ENCODE assay signal across 1 cellular context in the genomic region with DNA sequence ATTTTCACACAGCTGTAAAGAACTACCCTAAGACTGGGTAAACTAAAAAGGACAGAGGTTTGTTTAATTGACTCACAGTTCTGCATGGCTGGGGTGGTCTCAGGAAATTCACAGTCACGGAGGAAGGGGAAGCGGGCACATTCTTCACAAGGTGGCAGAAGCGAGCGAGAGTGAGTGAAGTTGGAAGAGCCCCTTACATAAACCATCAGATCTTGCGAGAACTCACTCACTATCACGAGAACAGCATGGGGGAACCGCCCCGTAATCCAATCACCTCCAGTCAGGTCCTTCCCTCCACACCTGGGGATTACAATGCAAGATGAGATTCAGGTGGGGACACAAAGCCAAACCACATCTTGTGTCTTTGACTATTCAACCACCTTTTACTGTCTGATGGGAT.
TF ChIP-seq lines count a peak whose summit lies in the region.

No MANE protein-coding gene starts in this region.

TF ChIP-seq in WTC11, 78 proteins besides CTCF, POLR2A, EP300 and RAD21 (continued from another document):
- TF ChIP-seq, protein P1, sequence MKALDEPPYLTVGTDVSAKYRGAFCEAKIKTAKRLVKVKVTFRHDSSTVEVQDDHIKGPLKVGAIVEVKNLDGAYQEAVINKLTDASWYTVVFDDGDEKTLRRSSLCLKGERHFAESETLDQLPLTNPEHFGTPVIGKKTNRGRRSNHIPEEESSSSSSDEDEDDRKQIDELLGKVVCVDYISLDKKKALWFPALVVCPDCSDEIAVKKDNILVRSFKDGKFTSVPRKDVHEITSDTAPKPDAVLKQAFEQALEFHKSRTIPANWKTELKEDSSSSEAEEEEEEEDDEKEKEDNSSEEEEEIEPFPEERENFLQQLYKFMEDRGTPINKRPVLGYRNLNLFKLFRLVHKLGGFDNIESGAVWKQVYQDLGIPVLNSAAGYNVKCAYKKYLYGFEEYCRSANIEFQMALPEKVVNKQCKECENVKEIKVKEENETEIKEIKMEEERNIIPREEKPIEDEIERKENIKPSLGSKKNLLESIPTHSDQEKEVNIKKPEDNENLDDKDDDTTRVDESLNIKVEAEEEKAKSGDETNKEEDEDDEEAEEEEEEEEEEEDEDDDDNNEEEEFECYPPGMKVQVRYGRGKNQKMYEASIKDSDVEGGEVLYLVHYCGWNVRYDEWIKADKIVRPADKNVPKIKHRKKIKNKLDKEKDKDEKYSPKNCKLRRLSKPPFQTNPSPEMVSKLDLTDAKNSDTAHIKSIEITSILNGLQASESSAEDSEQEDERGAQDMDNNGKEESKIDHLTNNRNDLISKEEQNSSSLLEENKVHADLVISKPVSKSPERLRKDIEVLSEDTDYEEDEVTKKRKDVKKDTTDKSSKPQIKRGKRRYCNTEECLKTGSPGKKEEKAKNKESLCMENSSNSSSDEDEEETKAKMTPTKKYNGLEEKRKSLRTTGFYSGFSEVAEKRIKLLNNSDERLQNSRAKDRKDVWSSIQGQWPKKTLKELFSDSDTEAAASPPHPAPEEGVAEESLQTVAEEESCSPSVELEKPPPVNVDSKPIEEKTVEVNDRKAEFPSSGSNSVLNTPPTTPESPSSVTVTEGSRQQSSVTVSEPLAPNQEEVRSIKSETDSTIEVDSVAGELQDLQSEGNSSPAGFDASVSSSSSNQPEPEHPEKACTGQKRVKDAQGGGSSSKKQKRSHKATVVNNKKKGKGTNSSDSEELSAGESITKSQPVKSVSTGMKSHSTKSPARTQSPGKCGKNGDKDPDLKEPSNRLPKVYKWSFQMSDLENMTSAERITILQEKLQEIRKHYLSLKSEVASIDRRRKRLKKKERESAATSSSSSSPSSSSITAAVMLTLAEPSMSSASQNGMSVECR (CRISPR knock-in tag; IDR thresholded peaks at IDR 0.05; ENCODE audit: borderline replicate concordance), result no peak
